8 cellular contexts compared by ENCODE assay signal in the genomic region with DNA sequence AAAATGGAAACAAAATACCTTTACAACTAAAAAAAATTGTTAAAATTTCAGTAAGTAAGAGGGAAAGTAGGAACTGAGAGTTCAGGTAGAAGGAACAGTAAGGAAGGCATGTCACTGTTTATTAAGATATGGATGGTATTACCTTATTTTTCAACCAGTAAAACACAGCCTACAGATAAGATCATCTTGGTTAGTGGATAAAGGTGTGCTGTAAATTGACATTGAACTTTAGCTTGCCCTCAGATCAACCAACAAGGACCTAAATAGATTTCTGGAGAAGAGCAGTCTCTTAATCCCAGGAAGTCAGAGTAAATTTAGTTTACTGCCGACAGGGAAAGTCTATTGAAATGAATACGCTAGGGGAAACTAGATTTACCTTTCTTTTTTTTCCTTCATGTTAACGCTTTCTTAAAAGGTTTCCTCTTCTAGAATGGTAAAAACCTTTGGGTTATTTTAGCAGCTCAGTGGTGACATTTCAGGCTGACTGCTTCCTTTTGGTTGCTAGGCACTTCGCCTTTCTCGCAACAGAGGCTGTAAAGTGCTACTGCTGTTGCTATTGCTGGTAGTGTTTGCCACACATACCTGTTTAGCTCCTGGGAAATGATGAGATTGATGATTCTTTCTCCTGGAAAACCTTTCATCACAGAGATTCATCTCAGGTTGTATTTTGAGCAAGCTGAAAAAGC. TPM values are rescaled to one million over a fixed set of nuclear protein-coding genes. Genes with fewer than 3 reads are reported as not detected.
DNase-seq lines count a peak whose midpoint lies in the region; ATAC-seq and TF ChIP-seq lines count a peak whose summit lies in the region.

No MANE protein-coding gene starts in this region.

- no peaks in the 10 kb centered on the region for H3K36me3 ChIP-seq in brain microvascular endothelial cell (replicated peaks)

- CTCF ChIA-PET in activated CD4-positive, alpha-beta T cell treated with anti-CD3 and anti-CD28 coated beads, Interleukin-2, amount 10 ng/mL, durations not matched to agents 7 days and 5 days (lab: Charles Lee) = interaction anchor here (0.5 to 3.3 kb wide), 4 partner anchors 9 to 414 kb away, joined by 3 to 12 read pairs (median 4); partner anchors contain the start of genes CIP2A and DZIP3

- no peak for TF ChIP-seq CTCF in brain microvascular endothelial cell (IDR thresholded peaks at IDR 0.05; ENCODE audit: low read depth, low read length, missing control alignments)

- POLR2A ChIA-PET in activated CD4-positive, alpha-beta T cell treated with anti-CD3 and anti-CD28 coated beads, Interleukin-2, amount 10 ng/mL, durations not matched to agents 7 days and 5 days (lab: Charles Lee) = interaction anchor here (1.0 kb wide), 1 partner anchor 14 kb away, joined by 3 read pairs; no protein-coding TSS in a partner anchor

- H3K27me3 ChIP-seq in brain microvascular endothelial cell (replicated peaks) = no peaks in the 10 kb centered on the region

- H3K36me3 Mint-ChIP-seq in activated CD4-positive, alpha-beta T cell treated with anti-CD3 and anti-CD28 coated beads, Interleukin-2, amount 10 ng/mL, durations not matched to agents 7 days and 5 days (ENCODE audit: low read depth) = peaks cover 23% of the 10 kb centered on the region

- peak; percentile 61 for ATAC-seq in GM21737 (IDR thresholded peaks at IDR 0.05; ENCODE audit: unreplicated experiment)

- peaks cover 58% of the 10 kb centered on the region for H3K4me1 Mint-ChIP-seq in activated CD4-positive, alpha-beta T cell treated with anti-CD3 and anti-CD28 coated beads, Interleukin-2, amount 10 ng/mL, durations not matched to agents 7 days and 5 days

- H3K4me3 Mint-ChIP-seq in activated CD4-positive, alpha-beta T cell treated with anti-CD3 and anti-CD28 coated beads, Interleukin-2, amount 10 ng/mL, durations not matched to agents 7 days and 5 days = peak overlapping the region; percentile 51

- H3K27me3 Mint-ChIP-seq in activated CD4-positive, alpha-beta T cell treated with anti-CD3 and anti-CD28 coated beads, Interleukin-2, amount 10 ng/mL, durations not matched to agents 7 days and 5 days = no peaks in the 10 kb centered on the region

- peaks cover 17% of the 10 kb centered on the region for H3K9me3 Mint-ChIP-seq in activated CD4-positive, alpha-beta T cell treated with anti-CD3 and anti-CD28 coated beads, Interleukin-2, amount 10 ng/mL, durations not matched to agents 7 days and 5 days

- no peak overlapping the region for H3K27ac ChIP-seq in brain microvascular endothelial cell

- H3K4me3 ChIP-seq in GM08714 (ENCODE audit: low read length) (peak overlapping the region; percentile 18; the same call in 1 of the 2 replicates), brain microvascular endothelial cell (ENCODE audit: low read depth, low read length) (no peak overlapping the region)

- peak; percentile 61 for DNase-seq in activated CD4-positive, alpha-beta T cell treated with anti-CD3 and anti-CD28 coated beads, Interleukin-2, amount 10 ng/mL, durations not matched to agents 7 days and 5 days
- peak; percentile 46 for DNase-seq in left kidney (ENCODE audit: low read depth, low spot score)
- DNase-seq in NCI-H128 (lab: John Stamatoyannopoulos, UW; ENCODE audit: unreplicated experiment) = no peak
- no peak for DNase-seq in brain microvascular endothelial cell
- DNase-seq in putamen (ENCODE audit: low spot score) = no peak
- DNase-seq in hepatic stellate cell (ENCODE audit: low spot score) = no peak

- in situ Hi-C loops in brain microvascular endothelial cell (cut with HindIII; ENCODE audit: low pct_ligation_motif_present, low sequenced_read_pairs) = no loop called here

- H3K27ac Mint-ChIP-seq in activated CD4-positive, alpha-beta T cell treated with anti-CD3 and anti-CD28 coated beads, Interleukin-2, amount 10 ng/mL, durations not matched to agents 7 days and 5 days = peak overlapping the region; percentile 85

RNA-seq across cellular contexts. Expression of gene DZIP3, which starts 12.9 kb away (rescaled TPM):
- 10 to 100 TPM; 13.0 to 13.8 TPM for total RNA-seq in activated CD4-positive, alpha-beta T cell treated with anti-CD3 and anti-CD28 coated beads, Interleukin-2, amount 10 ng/mL, durations not matched to agents 7 days and 5 days

RNA-seq across cellular contexts. Expression of gene CIP2A, which starts 13.2 kb away (rescaled TPM):
- 10 to 100 TPM; 57.5 to 62.4 TPM for total RNA-seq in activated CD4-positive, alpha-beta T cell treated with anti-CD3 and anti-CD28 coated beads, Interleukin-2, amount 10 ng/mL, durations not matched to agents 7 days and 5 days

Comparison
In these comparisons a context has a peak if more than half of its experiments do, and no peak if none do; other contexts are left out.
1. DNase-seq: peak in activated CD4-positive, alpha-beta T cell treated with anti-CD3 and anti-CD28 coated beads, Interleukin-2, amount 10 ng/mL, durations not matched to agents 7 days and 5 days (single experiment) and left kidney (single experiment); none in NCI-H128 (single experiment), brain microvascular endothelial cell (single experiment), putamen (single experiment) and hepatic stellate cell (single experiment).